In the genomic region with DNA sequence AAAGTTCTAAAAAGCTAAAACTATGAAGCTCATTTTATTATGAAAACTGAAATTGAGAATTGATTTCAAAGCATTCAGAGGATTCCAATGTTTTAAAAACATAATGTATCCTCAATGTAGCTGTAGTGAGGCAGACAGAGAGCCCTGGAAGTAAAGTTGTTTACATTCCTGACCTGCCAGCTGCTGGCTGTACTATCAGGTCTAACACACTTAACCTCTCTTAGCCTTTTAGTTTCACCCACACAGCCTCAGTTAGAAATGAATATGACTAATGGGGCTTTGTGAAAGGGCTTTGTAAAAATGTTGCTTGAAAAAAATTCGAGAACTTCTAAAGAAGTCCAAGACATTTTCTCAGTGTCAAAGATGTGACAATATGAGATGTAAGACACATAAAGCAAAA, we compare ENCODE assay signal across 14 cellular contexts.
A peak's percentile ranks its signal among the peaks of the same experiment; 100 is the strongest.
DNase-seq lines count a peak whose midpoint lies in the region; ATAC-seq and TF ChIP-seq lines count a peak whose summit lies in the region.
"Had no signal": no experiment of that assay in that cellular context is flagged by ENCODE, and none has a peak within 500 bp of the region (broad histone marks: within the 10 kb centered on the region; RNA-seq: fewer than 3 reads in every experiment).

No MANE protein-coding gene starts in this region.

- ATAC-seq in HG02610 (IDR thresholded peaks at IDR 0.05; ENCODE audit: unreplicated experiment) (peak; percentile 37), HG03520 (IDR thresholded peaks at IDR 0.05; ENCODE audit: unreplicated experiment) (no peak), GM18505 (IDR thresholded peaks at IDR 0.05; ENCODE audit: unreplicated experiment) (no peak)

- no peaks in the 10 kb centered on the region for H3K27me3 ChIP-seq in uterus

- peak; percentile 27 for DNase-seq in GM03348 (ENCODE audit: low spot score)
- peak; percentile 10 for DNase-seq in astrocyte of the spinal cord (ENCODE audit: low read depth, low spot score)
- peak; percentile 4 to 69 for DNase-seq in lung microvascular endothelial cell (ENCODE audit: low read depth in 2 of 2)
- DNase-seq in uterus: no peak
- DNase-seq in NCI-H2171 (lab: John Stamatoyannopoulos, UW): no peak
- DNase-seq: activated CD4-positive, alpha-beta T cell treated with anti-CD3 and anti-CD28 coated beads, Interleukin-2, amount 10 ng/mL, durations not matched to agents 24 days and 14 days; DMS153; NCI-H187; stimulated activated CD4-positive, alpha-beta T cell treated with anti-CD3 and anti-CD28 coated beads, Interleukin-12 subunit alpha, Interleukin-12 subunit beta, amount 100 ng/mL, for 4 hours; stimulated activated naive B cell treated with anti-CD40 and anti-IgM and Interleukin-4, amounts not matched to agents 10 μg/mL and 1 μg/mL and 100 μg/mL, for 72 hours had no signal

- H3K4me3 ChIP-seq in astrocyte of the spinal cord (ENCODE audit: low read depth, low read length): no peak overlapping the region
- no peak overlapping the region for H3K4me3 ChIP-seq in uterus

- in situ Hi-C loops in astrocyte of the spinal cord (cut with HindIII; ENCODE audit: low sequenced_read_pairs): no loop called here

- H3K36me3 ChIP-seq in uterus: no peaks in the 10 kb centered on the region

- no peak for TF ChIP-seq POLR2A in uterus (IDR thresholded peaks at IDR 0.05)
- TF ChIP-seq POLR2A in GM18505 (IDR thresholded peaks at IDR 0.05; ENCODE audit: borderline replicate concordance, extremely low read depth, insufficient read depth, insufficient read length): no peak

- TF ChIP-seq CTCF in astrocyte of the spinal cord (IDR thresholded peaks at IDR 0.05; ENCODE audit: low read depth, low read length): no peak
- TF ChIP-seq CTCF in uterus (IDR thresholded peaks at IDR 0.05): no peak

- H3K9me3 ChIP-seq in uterus: no peaks in the 10 kb centered on the region

- no peak overlapping the region for H3K27ac ChIP-seq in uterus
- H3K27ac ChIP-seq: epithelial cell of prostate had no signal

- intact Hi-C loops in uterus (cut with DNase I; ENCODE audit: low total_unique reads): no loop called here

- H3K4me1 ChIP-seq in uterus: no peaks in the 10 kb centered on the region

Comparison
In these comparisons a context has a peak if more than half of its experiments do, and no peak if none do; other contexts are left out.
1. DNase-seq: peak in GM03348 (single experiment), astrocyte of the spinal cord (single experiment) and lung microvascular endothelial cell (2 of 2); none in uterus (0 of 2) and NCI-H2171 (single experiment).